15 cellular contexts compared by ENCODE assay signal in genomic region chr6:42012501-42013133, GRCh38. TPM values are rescaled to one million over a fixed set of nuclear protein-coding genes. Genes with fewer than 3 reads are reported as not detected.
DNase-seq lines count a peak whose midpoint lies in the region; ATAC-seq and TF ChIP-seq lines count a peak whose summit lies in the region.
"Had no signal": no experiment of that assay in that cellular context is flagged by ENCODE, and none has a peak within 500 bp of the region (broad histone marks: within the 10 kb centered on the region; RNA-seq: fewer than 3 reads in every experiment).

No MANE protein-coding gene starts in this region.

- POLR2A ChIA-PET in activated CD4-positive, alpha-beta memory T cell treated with anti-CD3 and anti-CD28 coated beads for 36 hours (lab: Charles Lee) = interaction anchor here (1.1 kb wide), 2 partner anchors 29 to 51 kb away, joined by 3 to 4 read pairs; no protein-coding TSS in a partner anchor
- POLR2A ChIA-PET in activated CD4-positive, alpha-beta memory T cell treated with anti-CD3 and anti-CD28 coated beads, Interleukin-2, amount 10 ng/mL, durations not matched to agents 7 days and 5 days (lab: Charles Lee) = interaction anchor here (1.0 to 1.6 kb wide), 3 partner anchors 9 to 118 kb away, joined by 3 to 5 read pairs (median 4); partner anchors contain the start of gene USP49
- POLR2A ChIA-PET in T-cell (lab: Charles Lee) = interaction anchor here in 1 of 2 donors (0.7 kb wide), 1 partner anchor 11 kb away, joined by 11 read pairs; no protein-coding TSS in a partner anchor

- DNase-seq in activated CD4-positive, alpha-beta memory T cell treated with anti-CD3 and anti-CD28 coated beads for 36 hours = no peak
- no peak for DNase-seq in activated CD4-positive, alpha-beta memory T cell treated with anti-CD3 and anti-CD28 coated beads, Interleukin-2, amount 10 ng/mL, durations not matched to agents 7 days and 5 days
- DNase-seq in T-cell (no peak), dedifferentiated amniotic fluid mesenchymal stem cell (ENCODE audit: extremely low spot score) (peak; percentile 28), NCI-H128 (lab: John Stamatoyannopoulos, UW; ENCODE audit: unreplicated experiment) (no peak), lower lobe of right lung (no peak)
- peak; percentile 20 for DNase-seq in stimulated activated CD8-positive, alpha-beta memory T cell treated with anti-CD3 and anti-CD28 coated beads, Interleukin-4, amount 100 ng/mL, for 48 hours
- DNase-seq: adrenal gland, dorsolateral prefrontal cortex, Kasumi-1, NCI-H187, NCI-H69 had no signal

- no peaks in the 10 kb centered on the region for H3K27me3 Mint-ChIP-seq in activated CD4-positive, alpha-beta memory T cell treated with anti-CD3 and anti-CD28 coated beads for 36 hours
- H3K27me3 Mint-ChIP-seq in activated CD4-positive, alpha-beta memory T cell treated with anti-CD3 and anti-CD28 coated beads, Interleukin-2, amount 10 ng/mL, durations not matched to agents 7 days and 5 days = no peaks in the 10 kb centered on the region
- H3K27me3 Mint-ChIP-seq in T-cell = no peaks in the 10 kb centered on the region

- intact Hi-C loops in activated CD4-positive, alpha-beta memory T cell treated with anti-CD3 and anti-CD28 coated beads for 36 hours (cut with micrococcal nuclease) = loop anchor here (2.0 kb wide), 1 partner anchor 42 kb away; no protein-coding TSS in a partner anchor
- intact Hi-C loops in lower lobe of right lung (cut with DNase I) = no loop called here

- no peaks in the 10 kb centered on the region for H3K27me3 ChIP-seq in lower lobe of right lung (ENCODE audit: low read depth)
- H3K27me3 ChIP-seq: adrenal gland, dorsolateral prefrontal cortex had no signal

- no peak for TF ChIP-seq CTCF in lower lobe of right lung (IDR thresholded peaks at IDR 0.05)

- peaks cover 46% of the 10 kb centered on the region for H3K4me1 ChIP-seq in lower lobe of right lung

- CTCF ChIA-PET in activated CD4-positive, alpha-beta memory T cell treated with anti-CD3 and anti-CD28 coated beads for 36 hours (lab: Charles Lee) = interaction anchor here (1.3 to 2.0 kb wide), 3 partner anchors 9 to 51 kb away, joined by 3 to 7 read pairs (median 6); no protein-coding TSS in a partner anchor
- CTCF ChIA-PET in activated CD4-positive, alpha-beta memory T cell treated with anti-CD3 and anti-CD28 coated beads, Interleukin-2, amount 10 ng/mL, durations not matched to agents 7 days and 5 days (lab: Charles Lee) = interaction anchor here (1.3 to 2.0 kb wide), 2 partner anchors 76 to 92 kb away, joined by 5 to 6 read pairs; partner anchors contain the start of genes BYSL and MED20
- CTCF ChIA-PET in T-cell (lab: Charles Lee) = interaction anchor here in 1 of 2 donors (0.6 kb wide), 1 partner anchor 19 kb away, joined by 5 read pairs; no protein-coding TSS in a partner anchor

- peaks cover 11% of the 10 kb centered on the region for H3K36me3 Mint-ChIP-seq in activated CD4-positive, alpha-beta memory T cell treated with anti-CD3 and anti-CD28 coated beads for 36 hours
- H3K36me3 Mint-ChIP-seq in activated CD4-positive, alpha-beta memory T cell treated with anti-CD3 and anti-CD28 coated beads, Interleukin-2, amount 10 ng/mL, durations not matched to agents 7 days and 5 days (ENCODE audit: low read depth) = peaks cover 21% of the 10 kb centered on the region
- H3K36me3 Mint-ChIP-seq in T-cell = peaks cover 29% of the 10 kb centered on the region

- no peak overlapping the region for H3K4me3 ChIP-seq in lower lobe of right lung
- H3K4me3 ChIP-seq: adrenal gland, dorsolateral prefrontal cortex had no signal

- H3K27ac ChIP-seq in lower lobe of right lung = no peak overlapping the region
- H3K27ac ChIP-seq: adrenal gland, dorsolateral prefrontal cortex, HL-60 had no signal

- no peaks in the 10 kb centered on the region for H3K9me3 ChIP-seq in lower lobe of right lung
- H3K9me3 ChIP-seq: adrenal gland had no signal

- H3K36me3 ChIP-seq in lower lobe of right lung = peaks cover 26% of the 10 kb centered on the region
- H3K36me3 ChIP-seq: adrenal gland had no signal

- ATAC-seq in T-cell (replicated peaks in 1 of 4) (no peak), GM18511 (IDR thresholded peaks at IDR 0.05; ENCODE audit: unreplicated experiment) (no peak), lower lobe of right lung (no peak)
- ATAC-seq: HCT116 had no signal

- H3K27ac Mint-ChIP-seq in activated CD4-positive, alpha-beta memory T cell treated with anti-CD3 and anti-CD28 coated beads for 36 hours = peak overlapping the region; percentile 85
- H3K27ac Mint-ChIP-seq in activated CD4-positive, alpha-beta memory T cell treated with anti-CD3 and anti-CD28 coated beads, Interleukin-2, amount 10 ng/mL, durations not matched to agents 7 days and 5 days = no peak overlapping the region
- peak overlapping the region; percentile 54 to 65 for H3K27ac Mint-ChIP-seq in T-cell

- peaks cover 9% of the 10 kb centered on the region for H3K9me3 Mint-ChIP-seq in activated CD4-positive, alpha-beta memory T cell treated with anti-CD3 and anti-CD28 coated beads for 36 hours
- peaks cover 5% of the 10 kb centered on the region for H3K9me3 Mint-ChIP-seq in activated CD4-positive, alpha-beta memory T cell treated with anti-CD3 and anti-CD28 coated beads, Interleukin-2, amount 10 ng/mL, durations not matched to agents 7 days and 5 days
- no peaks in the 10 kb centered on the region for H3K9me3 Mint-ChIP-seq in T-cell

- H3K4me3 Mint-ChIP-seq in activated CD4-positive, alpha-beta memory T cell treated with anti-CD3 and anti-CD28 coated beads for 36 hours = no peak overlapping the region
- H3K4me3 Mint-ChIP-seq in activated CD4-positive, alpha-beta memory T cell treated with anti-CD3 and anti-CD28 coated beads, Interleukin-2, amount 10 ng/mL, durations not matched to agents 7 days and 5 days = no peak overlapping the region
- H3K4me3 Mint-ChIP-seq in T-cell = peak overlapping the region in 1 of 3 donors; percentile 31

- peaks cover 75% of the 10 kb centered on the region for H3K4me1 Mint-ChIP-seq in activated CD4-positive, alpha-beta memory T cell treated with anti-CD3 and anti-CD28 coated beads for 36 hours (ENCODE audit: low read depth)
- peaks cover 76% of the 10 kb centered on the region for H3K4me1 Mint-ChIP-seq in activated CD4-positive, alpha-beta memory T cell treated with anti-CD3 and anti-CD28 coated beads, Interleukin-2, amount 10 ng/mL, durations not matched to agents 7 days and 5 days
- peaks cover 84 to 86% (median 84%) of the 10 kb centered on the region in 3 donors for H3K4me1 Mint-ChIP-seq in T-cell

RNA-seq across cellular contexts. Expression of gene TAF8, which starts 37.7 kb away (rescaled TPM):
- 10 to 100 TPM; 57.7 to 58.7 TPM for total RNA-seq in activated CD4-positive, alpha-beta memory T cell treated with anti-CD3 and anti-CD28 coated beads for 36 hours
- total RNA-seq in activated CD4-positive, alpha-beta memory T cell treated with anti-CD3 and anti-CD28 coated beads, Interleukin-2, amount 10 ng/mL, durations not matched to agents 7 days and 5 days = 10 to 100 TPM; 48.0 to 55.1 TPM
- total RNA-seq in T-cell (10 to 100 TPM; 46.0 to 55.5 (median 47.6) TPM), lower lobe of right lung (35.1 TPM)

Comparison
In these comparisons a context has a peak if more than half of its experiments do, and no peak if none do; other contexts are left out.
1. DNase-seq: peak in dedifferentiated amniotic fluid mesenchymal stem cell (single experiment) and stimulated activated CD8-positive, alpha-beta memory T cell treated with anti-CD3 and anti-CD28 coated beads, Interleukin-4, amount 100 ng/mL, for 48 hours (single experiment); none in activated CD4-positive, alpha-beta memory T cell treated with anti-CD3 and anti-CD28 coated beads for 36 hours (single experiment), activated CD4-positive, alpha-beta memory T cell treated with anti-CD3 and anti-CD28 coated beads, Interleukin-2, amount 10 ng/mL, durations not matched to agents 7 days and 5 days (single experiment), T-cell (0 of 34), NCI-H128 (single experiment) and lower lobe of right lung (single experiment).